In the genomic region with DNA sequence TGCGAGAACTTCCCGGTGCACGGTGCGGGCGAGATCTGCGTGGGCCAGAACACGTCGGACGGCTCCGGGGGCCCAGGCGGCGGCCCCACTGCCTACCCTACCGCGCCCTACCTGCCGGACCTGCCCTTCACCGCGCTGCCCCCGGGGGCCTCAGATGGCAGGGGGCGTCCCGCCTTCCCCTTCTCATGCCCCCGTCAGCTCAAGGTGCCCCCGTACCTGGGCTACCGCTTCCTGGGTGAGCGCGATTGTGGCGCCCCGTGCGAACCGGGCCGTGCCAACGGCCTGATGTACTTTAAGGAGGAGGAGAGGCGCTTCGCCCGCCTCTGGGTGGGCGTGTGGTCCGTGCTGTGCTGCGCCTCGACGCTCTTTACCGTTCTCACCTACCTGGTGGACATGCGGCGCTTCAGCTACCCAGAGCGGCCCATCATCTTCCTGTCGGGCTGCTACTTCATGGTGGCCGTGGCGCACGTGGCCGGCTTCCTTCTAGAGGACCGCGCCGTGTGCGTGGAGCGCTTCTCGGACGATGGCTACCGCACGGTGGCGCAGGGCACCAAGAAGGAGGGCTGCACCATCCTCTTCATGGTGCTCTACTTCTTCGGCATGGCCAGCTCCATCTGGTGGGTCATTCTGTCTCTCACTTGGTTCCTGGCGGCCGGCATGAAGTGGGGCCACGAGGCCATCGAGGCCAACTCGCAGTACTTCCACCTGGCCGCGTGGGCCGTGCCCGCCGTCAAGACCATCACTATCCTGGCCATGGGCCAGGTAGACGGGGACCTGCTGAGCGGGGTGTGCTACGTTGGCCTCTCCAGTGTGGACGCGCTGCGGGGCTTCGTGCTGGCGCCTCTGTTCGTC, we compare ENCODE assay signal across 8 cellular contexts. TPM values are rescaled to one million over a fixed set of nuclear protein-coding genes. Genes with fewer than 3 reads are reported as not detected.
DNase-seq lines count a peak whose midpoint lies in the region; ATAC-seq, FAIRE-seq and TF ChIP-seq lines count a peak whose summit lies in the region.

No MANE protein-coding gene starts in this region.

- TF ChIP-seq RAD21 in H1 (IDR thresholded peaks at IDR 0.05 in 1 of 2, conservative IDR thresholded peaks at IDR 0.05 in 1 of 2; ENCODE audit: low read depth in 2 of 2, low read length in 2 of 2), result peak; percentile 52 to 65

- H3K4ac ChIP-seq in H1 (replicated peaks; ENCODE audit: insufficient read length, low read depth, low read length), result peak overlapping the region; percentile 75

- H4K5ac ChIP-seq in H1 (ENCODE audit: insufficient read length, low read depth, low read length), result peak overlapping the region; percentile 64

- CTCF ChIA-PET in H1 (lab: Charles Lee; ENCODE audit: partially characterized antibody), result interaction anchor here (0.7 to 2.1 kb wide), 13 partner anchors 10 to 257 kb away, joined by 3 to 6 read pairs (median 4); no protein-coding TSS in a partner anchor

- peaks cover 30 to 64% of the 10 kb centered on the region in 2 experiments for H3K79me2 ChIP-seq in H1 (ENCODE audit: control insufficient read depth in 1 of 2, insufficient read depth in 2 of 2, low read length in 2 of 2)

- no peak overlapping the region for H3K14ac ChIP-seq in H1 (ENCODE audit: insufficient read length)

- no peak overlapping the region; the same call in 1 of the 2 replicates for H2BK15ac ChIP-seq in H1 (ENCODE audit: low read length)

- H2BK12ac ChIP-seq in H1 (ENCODE audit: low read depth, low read length), result peak overlapping the region; percentile 88; the same call in 1 of the 2 replicates

- H3K23me2 ChIP-seq in H1 (ENCODE audit: low read depth, low read length), result peaks cover 9% of the 10 kb centered on the region; the same call in 1 of the 2 replicates

- peak overlapping the region; percentile 70 for H4K91ac ChIP-seq in H1 (replicated peaks; ENCODE audit: insufficient read length, low read length)

- no peaks in the 10 kb centered on the region for H3K79me1 ChIP-seq in H1 (ENCODE audit: low read depth, low read length)

- H3K18ac ChIP-seq in H1 (ENCODE audit: extremely low read depth, low read length), result peak overlapping the region; percentile 96

- POLR2A ChIA-PET in H1 (lab: Charles Lee; ENCODE audit: partially characterized antibody), result interaction anchor here (0.7 to 2.4 kb wide), 24 partner anchors 11 to 176 kb away, joined by 3 to 11 read pairs (median 4); partner anchors contain the start of gene KIAA2012

- WGBS in H1 (ENCODE audit: extremely low coverage in 1 of 2, insufficient coverage in 1 of 2, insufficient read length in 1 of 2, insufficient replicate concordance in 2 of 2, low coverage in 1 of 2, low lambda C conversion rate in 2 of 2, missing lambda C conversion rate in 1 of 2), 2 experiments, result 3% methylated on average over 65 of the region's 78 CpGs; no CpG with 5 or more reads in 1 of the 2 experiments
- 23 to 59% methylated on average over 13 to 64 of the region's 78 CpGs for WGBS in upper lobe of left lung, 2 donors

- FAIRE-seq in H1 (lab: Jason Lieb, UNC), result no peak

- H3K9ac ChIP-seq in H1 (replicated peaks in 1 of 4; ENCODE audit: extremely low read depth in 1 of 4, low read depth in 3 of 4, low read length in 3 of 4), result peak overlapping the region; percentile 74 to 95 (median 84); a peak in 6 of 7 replicates

- DNase-seq in GM03348 (ENCODE audit: low spot score) (peak; percentile 61), T-helper 2 cell (peak in 3 of 5 experiments; percentile 10 to 45 (median 16)), H1 (ENCODE audit: low read depth in 1 of 2, low spot score in 2 of 2) (peak in 1 of 2 experiments; percentile 66), midbrain (lab: John Stamatoyannopoulos, UW) (peak; percentile 26), upper lobe of left lung (peak; percentile 39 to 89), iPS-NIHi11 (ENCODE audit: low spot score) (no peak), iPS-NIHi7 (ENCODE audit: extremely low spot score) (no peak)

- H2AK5ac ChIP-seq in H1 (ENCODE audit: low read depth, low read length), result no peak overlapping the region

- H3K4me3 ChIP-seq in H1 (ENCODE audit: extremely low read depth in 1 of 4, insufficient read depth in 2 of 4, low read depth in 3 of 4, low read length in 4 of 4), result peak overlapping the region; percentile 78 to 96 (median 93)
- peak overlapping the region in 3 of 4 donors; percentile 69 to 87 (median 81) for H3K4me3 ChIP-seq in upper lobe of left lung

- H3K56ac ChIP-seq in H1 (replicated peaks; ENCODE audit: insufficient read length, low read depth, low read length), result peak overlapping the region; percentile 67

- peak overlapping the region; percentile 61 to 82 for H3K4me2 ChIP-seq in H1 (ENCODE audit: insufficient read depth in 1 of 2, low read depth in 2 of 2, low read length in 2 of 2)

- no peak for TF ChIP-seq EP300 in H1 (IDR thresholded peaks at IDR 0.05; ENCODE audit: borderline replicate concordance in 1 of 2, low read depth in 2 of 2, low read length in 2 of 2)
- TF ChIP-seq EP300 in upper lobe of left lung (IDR thresholded peaks at IDR 0.05), result no peak

- H4K8ac ChIP-seq in H1 (ENCODE audit: extremely low read depth, insufficient read depth, low read length), result peak overlapping the region; percentile 76

- H4K20me1 ChIP-seq in H1 (replicated peaks in 1 of 2; ENCODE audit: control insufficient read depth in 1 of 2, insufficient read depth in 2 of 2, low read length in 2 of 2), result peaks cover 30 to 33% of the 10 kb centered on the region in 2 experiments

- no peaks in the 10 kb centered on the region for H3K27me3 ChIP-seq in H1 (replicated peaks in 1 of 4; ENCODE audit: control insufficient read depth in 3 of 4, extremely low read depth in 1 of 4, insufficient read depth in 3 of 4, low read length in 3 of 4)
- H3K27me3 ChIP-seq in upper lobe of left lung, result peaks cover 0 to 23% (median 7%) of the 10 kb centered on the region in 4 donors

- H3K23ac ChIP-seq in H1 (ENCODE audit: insufficient read length), result no peak overlapping the region

- H3K27ac ChIP-seq in H1 (ENCODE audit: low read depth, low read length) (peak overlapping the region; percentile 80), upper lobe of left lung (peak overlapping the region in 1 of 4 donors; percentile 95)

- H2BK5ac ChIP-seq in H1 (ENCODE audit: low read depth, low read length), result peak overlapping the region; percentile 96

- peak overlapping the region; percentile 47 for H2BK120ac ChIP-seq in H1 (replicated peaks; ENCODE audit: low read depth, low read length)

- TF ChIP-seq POLR2A in H1 (IDR thresholded peaks at IDR 0.05; ENCODE audit: control extremely low read depth in 1 of 2, low read depth in 2 of 2, low read length in 2 of 2), result peak in 1 of 2 experiments; percentile 50; a peak in 2 of 3 replicates
- TF ChIP-seq POLR2A in upper lobe of left lung (IDR thresholded peaks at IDR 0.05), result no peak

- TF ChIP-seq CTCF in H1 (IDR thresholded peaks at IDR 0.05; ENCODE audit: control extremely low read depth in 1 of 3, insufficient read depth in 1 of 3, low read depth in 1 of 3, low read length in 3 of 3) (peak; percentile 69 to 71 (median 69)), upper lobe of left lung (IDR thresholded peaks at IDR 0.05) (peak in 5 of 6 experiments; percentile 9 to 57 (median 27))

- H3K9me3 ChIP-seq in H1 (ENCODE audit: insufficient read depth in 2 of 2, low read depth in 1 of 2, low read length in 1 of 2) (no peaks in the 10 kb centered on the region), upper lobe of left lung (no peaks in the 10 kb centered on the region)

- H3K4me1 ChIP-seq in H1 (replicated peaks in 1 of 4; ENCODE audit: control insufficient read depth in 3 of 4, insufficient read depth in 4 of 4, low read length in 3 of 4), result peaks cover 4 to 17% (median 11%) of the 10 kb centered on the region in 4 experiments
- H3K4me1 ChIP-seq in upper lobe of left lung, result peaks cover 18 to 57% (median 29%) of the 10 kb centered on the region in 4 donors

- no peak overlapping the region for H2AFZ ChIP-seq in H1 (ENCODE audit: low read length)

- H3K36me3 ChIP-seq in H1 (ENCODE audit: control insufficient read depth in 2 of 4, insufficient read depth in 4 of 4, low read length in 3 of 4) (peaks cover 9 to 45% (median 18%) of the 10 kb centered on the region in 4 experiments), upper lobe of left lung (no peaks in the 10 kb centered on the region)

- ATAC-seq in upper lobe of left lung (ENCODE audit: low FRiP score in 2 of 2) (peak in 1 of 2 donors; percentile 25), HG02973 (IDR thresholded peaks at IDR 0.05; ENCODE audit: unreplicated experiment) (no peak)

- H2BK20ac ChIP-seq in H1 (ENCODE audit: low read length), result peak overlapping the region; percentile 90; the same call in 1 of the 2 replicates

TF ChIP-seq in H1, 55 proteins besides CTCF, POLR2A, EP300 and RAD21 (continues in another document):
- TF ChIP-seq EZH2 (IDR thresholded peaks at IDR 0.05; ENCODE audit: low read depth, low read length, severe bottlenecking) (no peak), HDAC2 (IDR thresholded peaks at IDR 0.05; ENCODE audit: borderline replicate concordance in 1 of 2, low read depth in 2 of 2, low read length in 2 of 2) (peak in 1 of 2 experiments; percentile 32; a peak in 1 of 4 replicates), PHF8 (conservative IDR thresholded peaks at IDR 0.05; ENCODE audit: low read depth, low read length) (0 out of 2 replicates have a peak, but pooled peaks have one; percentile 9)

RNA-seq across cellular contexts. Expression of gene FZD7, which starts 1.7 kb away (rescaled TPM):
- 246 TPM in 2 replicates for total RNA-seq in H1 (2021; fragmentation: NEBNext Ultra II Directional; extraction: Animal tissue kit (Norgen Biotek cat#: 25700))
- 176 and 280 TPM in 2 replicates for polyA plus RNA-seq in H1 (2011; rRNA removed)
- polyA plus RNA-seq in H1 (2011; cell fraction: cytosol; rRNA removed), result 156 TPM
- polyA plus RNA-seq in H1 (2011; cell fraction: nucleus; rRNA removed), result 238 TPM
- 145 to 162 TPM (median 157 TPM) in 4 replicates for polyA plus RNA-seq in H1 (2012, experiment 1 of 2)
- polyA plus RNA-seq in H1 (2012, experiment 2 of 2), result 136 TPM
- 295 TPM for polyA plus RNA-seq in H1 (2013, experiment 1 of 2)
- 302 TPM for polyA plus RNA-seq in H1 (2013, experiment 2 of 2)
- polyA minus RNA-seq in H1 (2011; rRNA and poly(A)+ RNA removed), result 158 and 159 TPM in 2 replicates
- 315 TPM for polyA minus RNA-seq in H1 (2011; cell fraction: cytosol; rRNA and poly(A)+ RNA removed)
- 207 TPM for polyA minus RNA-seq in H1 (2011; cell fraction: nucleus; rRNA and poly(A)+ RNA removed)
- 10 to 100 TPM in 4 of 6 donors, 1 to 10 TPM in 2; 2.6 to 15.3 (median 10.8) TPM for total RNA-seq in upper lobe of left lung

RNA-seq across cellular contexts. Expression of gene KIAA2012, which starts 37.7 kb away (rescaled TPM):
- total RNA-seq in H1 (2021; fragmentation: NEBNext Ultra II Directional; extraction: Animal tissue kit (Norgen Biotek cat#: 25700)), result not detected in 2 replicates
- 0.02 TPM in 1 of 2 replicates, not detected in the other for polyA plus RNA-seq in H1 (2011; rRNA removed)
- polyA plus RNA-seq in H1 (2011; cell fraction: cytosol; rRNA removed), result not detected
- not detected for polyA plus RNA-seq in H1 (2011; cell fraction: nucleus; rRNA removed)
- polyA plus RNA-seq in H1 (2012, experiment 1 of 2), result not detected in 4 replicates
- polyA plus RNA-seq in H1 (2012, experiment 2 of 2), result not detected
- polyA plus RNA-seq in H1 (2013, experiment 1 of 2), result not detected
- polyA plus RNA-seq in H1 (2013, experiment 2 of 2), result not detected
- not detected in 2 replicates for polyA minus RNA-seq in H1 (2011; rRNA and poly(A)+ RNA removed)
- polyA minus RNA-seq in H1 (2011; cell fraction: cytosol; rRNA and poly(A)+ RNA removed), result not detected
- not detected for polyA minus RNA-seq in H1 (2011; cell fraction: nucleus; rRNA and poly(A)+ RNA removed)
- total RNA-seq in upper lobe of left lung, result 10 to 100 TPM in 1 of 6 donors, 1 to 10 TPM in 3, under 1 TPM in 1, not detected in 1; 0.74 to 13.3 (median 2.2) TPM

Comparison
In these comparisons a context has a peak if more than half of its experiments do, and no peak if none do; other contexts are left out.
1. DNase-seq: peak in GM03348 (single experiment), T-helper 2 cell (3 of 5), midbrain (single experiment) and upper lobe of left lung (2 of 2); none in iPS-NIHi11 (single experiment) and iPS-NIHi7 (single experiment).
2. RNA of gene FZD7, which starts 1.7 kb away (total RNA-seq): 246 TPM in H1; 2.6 to 15.3 TPM in upper lobe of left lung; every median in the first group is over 10 times any median in the second.